12 cellular contexts compared by ENCODE assay signal in genomic region chr12:1925125-1925963, GRCh38. TPM values are rescaled to one million over a fixed set of nuclear protein-coding genes. Genes with fewer than 3 reads are reported as not detected.
A peak's percentile ranks its signal among the peaks of the same experiment; 100 is the strongest.
DNase-seq lines count a peak whose midpoint lies in the region; ATAC-seq and TF ChIP-seq lines count a peak whose summit lies in the region.
"Had no signal": no experiment of that assay in that cellular context is flagged by ENCODE, and none has a peak within 500 bp of the region (broad histone marks: within the 10 kb centered on the region; RNA-seq: fewer than 3 reads in every experiment).

No MANE protein-coding gene starts in this region.

- H3K4me1 Mint-ChIP-seq in activated B cell treated with CpG ODN at 0.5 μM for 24 hours, result peaks cover 65% of the 10 kb centered on the region
- H3K4me1 Mint-ChIP-seq in stimulated activated memory B cell treated with anti-CD40 and anti-IgM and Interleukin-4, amounts not matched to agents 10 μg/mL and 1 μg/mL and 100 μg/mL, for 72 hours, result peaks cover 69% of the 10 kb centered on the region

- H3K27me3 ChIP-seq in right lobe of liver, result no peaks in the 10 kb centered on the region
- H3K27me3 ChIP-seq: dorsolateral prefrontal cortex, tibial artery had no signal

- H3K27ac Mint-ChIP-seq in activated B cell treated with CpG ODN at 0.5 μM for 24 hours, result peak overlapping the region; percentile 91
- H3K27ac Mint-ChIP-seq in stimulated activated memory B cell treated with anti-CD40 and anti-IgM and Interleukin-4, amounts not matched to agents 10 μg/mL and 1 μg/mL and 100 μg/mL, for 72 hours, result peak overlapping the region; percentile 91

- intact Hi-C loops in activated B cell treated with CpG ODN at 0.5 μM for 24 hours (cut with micrococcal nuclease) (loop anchor here (10.0 kb wide), 1 partner anchor 51 kb away; no protein-coding TSS in a partner anchor), right lobe of liver (cut with DNase I) (loop anchor here in 1 of 2 donors (5.0 kb wide), 1 partner anchor 118 kb away; no protein-coding TSS in a partner anchor)

- TF ChIP-seq CTCF in activated B cell treated with CpG ODN at 0.5 μM for 24 hours (IDR thresholded peaks at IDR 0.05), result no peak
- no peak for TF ChIP-seq CTCF in right lobe of liver (IDR thresholded peaks at IDR 0.05)

- H3K4me3 Mint-ChIP-seq in activated B cell treated with CpG ODN at 0.5 μM for 24 hours, result peak overlapping the region; percentile 76
- peak overlapping the region; percentile 71 for H3K4me3 Mint-ChIP-seq in stimulated activated memory B cell treated with anti-CD40 and anti-IgM and Interleukin-4, amounts not matched to agents 10 μg/mL and 1 μg/mL and 100 μg/mL, for 72 hours

- no peak overlapping the region for H3K4me3 ChIP-seq in right lobe of liver
- H3K4me3 ChIP-seq: dorsolateral prefrontal cortex, smooth muscle cell, tibial artery had no signal

- H3K36me3 Mint-ChIP-seq in activated B cell treated with CpG ODN at 0.5 μM for 24 hours (ENCODE audit: low read depth), result no peaks in the 10 kb centered on the region
- peaks cover 14% of the 10 kb centered on the region for H3K36me3 Mint-ChIP-seq in stimulated activated memory B cell treated with anti-CD40 and anti-IgM and Interleukin-4, amounts not matched to agents 10 μg/mL and 1 μg/mL and 100 μg/mL, for 72 hours

- CTCF ChIA-PET in activated B cell treated with CpG ODN at 0.5 μM for 24 hours (lab: Charles Lee), result interaction anchor here (1.0 to 2.2 kb wide), 4 partner anchors 8 to 134 kb away, joined by 3 to 18 read pairs (median 4); no protein-coding TSS in a partner anchor

- DNase-seq in activated CD8-positive, alpha-beta memory T cell treated with anti-CD3 and anti-CD28 coated beads for 24 hours, result peak; percentile 46
- no peak for DNase-seq in activated CD8-positive, alpha-beta memory T cell treated with anti-CD3 and anti-CD28 coated beads, Interleukin-2, amount 50 U/mL, for 4 hours
- no peak for DNase-seq in activated B cell treated with CpG ODN at 0.5 μM for 24 hours
- DNase-seq in right lobe of liver, result peak in 2 of 3 donors; percentile 8 to 36
- DNase-seq in NCI-H526 treated with DMSO at 0.1 percent for 48 hours (lab: John Stamatoyannopoulos, UW), result no peak
- DNase-seq: activated CD4-positive, alpha-beta T cell treated with anti-CD3 and anti-CD28 coated beads for 4 hours had no signal

- POLR2A ChIA-PET in activated B cell treated with CpG ODN at 0.5 μM for 24 hours (lab: Charles Lee), result interaction anchor here (0.6 to 2.3 kb wide), 9 partner anchors 8 to 976 kb away, joined by 3 to 13 read pairs (median 4); partner anchors contain the start of gene RAD52

- H3K36me3 ChIP-seq in right lobe of liver, result no peaks in the 10 kb centered on the region
- H3K36me3 ChIP-seq: tibial artery had no signal

- ATAC-seq in activated B cell treated with CpG ODN at 0.5 μM for 24 hours (ENCODE audit: low read depth) (no peak), right lobe of liver (no peak), GM21423 (IDR thresholded peaks at IDR 0.05; ENCODE audit: unreplicated experiment) (no peak), GM21723 (IDR thresholded peaks at IDR 0.05; ENCODE audit: unreplicated experiment) (no peak)
- ATAC-seq in stimulated activated memory B cell treated with anti-CD40 and anti-IgM and Interleukin-4, amounts not matched to agents 10 μg/mL and 1 μg/mL and 100 μg/mL, for 72 hours, result no peak

- no peaks in the 10 kb centered on the region for H3K27me3 Mint-ChIP-seq in activated B cell treated with CpG ODN at 0.5 μM for 24 hours
- H3K27me3 Mint-ChIP-seq in stimulated activated memory B cell treated with anti-CD40 and anti-IgM and Interleukin-4, amounts not matched to agents 10 μg/mL and 1 μg/mL and 100 μg/mL, for 72 hours, result no peaks in the 10 kb centered on the region

- no peak for TF ChIP-seq POLR2A in right lobe of liver (IDR thresholded peaks at IDR 0.05)

- H3K9me3 Mint-ChIP-seq in activated B cell treated with CpG ODN at 0.5 μM for 24 hours, result no peaks in the 10 kb centered on the region
- H3K9me3 Mint-ChIP-seq in stimulated activated memory B cell treated with anti-CD40 and anti-IgM and Interleukin-4, amounts not matched to agents 10 μg/mL and 1 μg/mL and 100 μg/mL, for 72 hours, result peaks cover 3% of the 10 kb centered on the region

- 70% methylated on average over 5 of the region's 9 CpGs for WGBS in right lobe of liver (ENCODE audit: insufficient coverage, low coverage, low lambda C conversion rate, missing lambda C conversion rate)

- no peak overlapping the region for H3K27ac ChIP-seq in right lobe of liver
- H3K27ac ChIP-seq: dorsolateral prefrontal cortex had no signal

- H3K9me3 ChIP-seq in right lobe of liver, result no peaks in the 10 kb centered on the region
- H3K9me3 ChIP-seq: tibial artery had no signal

- no peaks in the 10 kb centered on the region for H3K4me1 ChIP-seq in right lobe of liver

RNA-seq across cellular contexts. Expression of gene CACNA2D4, which starts 6.9 kb away (rescaled TPM):
- total RNA-seq in activated B cell treated with CpG ODN at 0.5 μM for 24 hours (2.1 and 2.8 TPM in 2 replicates), right lobe of liver (1 to 10 TPM in 3 of 6 experiments, under 1 TPM in 3; 0.87 to 1.9 (median 0.96) TPM)
- total RNA-seq: smooth muscle cell had no signal

Comparison
In these comparisons a context has a peak if more than half of its experiments do, and no peak if none do; other contexts are left out.
1. DNase-seq: peak in activated CD8-positive, alpha-beta memory T cell treated with anti-CD3 and anti-CD28 coated beads for 24 hours (single experiment) and right lobe of liver (2 of 3); none in activated CD8-positive, alpha-beta memory T cell treated with anti-CD3 and anti-CD28 coated beads, Interleukin-2, amount 50 U/mL, for 4 hours (single experiment), activated B cell treated with CpG ODN at 0.5 μM for 24 hours (single experiment) and NCI-H526 treated with DMSO at 0.1 percent for 48 hours (single experiment).